Comparison of ENCODE assay signal across 22 cellular contexts in the genomic region with DNA sequence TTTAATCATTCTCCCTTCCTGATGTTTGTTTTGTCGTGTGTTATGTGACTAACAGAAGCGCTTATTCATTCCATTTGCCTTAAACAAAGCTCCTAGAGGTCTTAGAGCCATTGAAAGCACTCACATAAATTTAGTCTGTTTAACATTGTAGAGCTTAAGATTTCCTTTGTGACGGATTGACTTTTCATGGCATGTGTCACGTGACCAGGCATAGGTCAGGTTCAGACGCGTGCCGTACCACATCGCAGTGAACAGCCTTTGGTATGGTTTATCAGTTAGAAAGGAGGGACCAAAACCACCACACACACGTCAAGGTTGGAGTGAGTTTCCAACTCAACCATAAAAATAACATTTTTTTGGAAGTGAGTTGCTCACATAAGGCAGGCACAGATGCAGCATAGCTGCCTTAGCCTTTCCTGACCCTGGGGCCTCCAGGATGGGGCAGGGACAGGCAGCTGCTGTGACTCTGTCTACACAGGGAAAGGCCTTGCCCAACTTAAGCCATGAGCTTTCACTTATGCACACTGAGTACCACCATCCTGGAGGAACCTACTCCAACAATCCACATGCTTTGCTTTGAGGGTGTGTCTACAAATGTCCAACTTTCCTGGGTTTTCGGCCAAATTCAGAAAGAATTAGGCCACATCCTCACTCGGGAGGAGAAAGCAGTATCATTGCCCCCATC. TPM values are rescaled to one million over a fixed set of nuclear protein-coding genes. Genes with fewer than 3 reads are reported as not detected.
"Had no signal": no experiment of that assay in that cellular context is flagged by ENCODE, and none has a peak within 500 bp of the region (broad histone marks: within the 10 kb centered on the region; RNA-seq: fewer than 3 reads in every experiment).

No MANE protein-coding gene starts in this region.

- H3K9me3 ChIP-seq: lower lobe of right lung, upper lobe of right lung had no signal

- H3K9me3 Mint-ChIP-seq: activated CD4-positive, alpha-beta memory T cell treated with anti-CD3 and anti-CD28 coated beads for 36 hours; activated naive CD8-positive, alpha-beta T cell treated with anti-CD3 and anti-CD28 coated beads for 36 hours; activated T-helper 17 cell treated with anti-CD3 and anti-CD28 coated beads, Interleukin-2, amount 50 U/mL, for 72 hours; effector memory CD8-positive, alpha-beta T cell; natural killer cell treated with Interleukin-12 subunit alpha and Interleukin-12 subunit beta and Interleukin-15 and Interleukin-18, amount 100 ng/mL, for 72 hours had no signal

- DNase-seq: activated CD4-positive, alpha-beta memory T cell treated with anti-CD3 and anti-CD28 coated beads for 36 hours; activated CD4-positive, alpha-beta T cell treated with anti-CD3 and anti-CD28 coated beads for 4 hours; activated naive CD4-positive, alpha-beta T cell; activated naive CD8-positive, alpha-beta T cell treated with anti-CD3 and anti-CD28 coated beads for 36 hours; activated T-cell treated with anti-CD3 and anti-CD28 coated beads, Interleukin-2, amount 50 U/mL, for 1 hour; amniotic stem cell; dermis blood vessel endothelial cell; effector memory CD8-positive, alpha-beta T cell; foreskin fibroblast; glutamatergic neuron; hippocampal formation; left cardiac atrium; lower lobe of right lung; stimulated activated CD4-positive, alpha-beta T cell treated with anti-CD3 and anti-CD28 coated beads, Interleukin-4, amount 100 ng/mL, for 1 hour; upper lobe of right lung had no signal

- H3K27ac Mint-ChIP-seq: activated CD4-positive, alpha-beta memory T cell treated with anti-CD3 and anti-CD28 coated beads for 36 hours; activated naive CD8-positive, alpha-beta T cell treated with anti-CD3 and anti-CD28 coated beads for 36 hours; activated T-helper 17 cell treated with anti-CD3 and anti-CD28 coated beads, Interleukin-2, amount 50 U/mL, for 72 hours; effector memory CD8-positive, alpha-beta T cell; natural killer cell treated with Interleukin-12 subunit alpha and Interleukin-12 subunit beta and Interleukin-15 and Interleukin-18, amount 100 ng/mL, for 72 hours; progenitor cell of endocrine pancreas; WTC11 had no signal

- ATAC-seq: activated T-helper 17 cell treated with anti-CD3 and anti-CD28 coated beads, Interleukin-2, amount 50 U/mL, for 72 hours; effector memory CD8-positive, alpha-beta T cell; left cardiac atrium; lower lobe of right lung; natural killer cell treated with Interleukin-12 subunit alpha and Interleukin-12 subunit beta and Interleukin-15 and Interleukin-18, amount 100 ng/mL, for 72 hours; sciatic nerve; upper lobe of right lung; WTC11 had no signal

- H3K27ac ChIP-seq: lower lobe of right lung, upper lobe of right lung had no signal

- H3K36me3 Mint-ChIP-seq: activated CD4-positive, alpha-beta memory T cell treated with anti-CD3 and anti-CD28 coated beads for 36 hours; activated naive CD8-positive, alpha-beta T cell treated with anti-CD3 and anti-CD28 coated beads for 36 hours; natural killer cell treated with Interleukin-12 subunit alpha and Interleukin-12 subunit beta and Interleukin-15 and Interleukin-18, amount 100 ng/mL, for 72 hours; WTC11 had no signal

- H3K36me3 ChIP-seq: upper lobe of right lung had no signal

- H3K4me1 Mint-ChIP-seq: activated naive CD8-positive, alpha-beta T cell treated with anti-CD3 and anti-CD28 coated beads for 36 hours; activated T-helper 17 cell treated with anti-CD3 and anti-CD28 coated beads, Interleukin-2, amount 50 U/mL, for 72 hours had no signal

- H3K4me1 ChIP-seq: lower lobe of right lung, upper lobe of right lung had no signal

- FAIRE-seq: islet of Langerhans had no signal

- H3K4me3 Mint-ChIP-seq: activated CD4-positive, alpha-beta memory T cell treated with anti-CD3 and anti-CD28 coated beads for 36 hours; activated naive CD8-positive, alpha-beta T cell treated with anti-CD3 and anti-CD28 coated beads for 36 hours; activated T-helper 17 cell treated with anti-CD3 and anti-CD28 coated beads, Interleukin-2, amount 50 U/mL, for 72 hours; effector memory CD8-positive, alpha-beta T cell; natural killer cell treated with Interleukin-12 subunit alpha and Interleukin-12 subunit beta and Interleukin-15 and Interleukin-18, amount 100 ng/mL, for 72 hours; WTC11 had no signal

- H3K4me3 ChIP-seq: lower lobe of right lung, smooth muscle cell, upper lobe of right lung had no signal

- H3K27me3 Mint-ChIP-seq: activated naive CD8-positive, alpha-beta T cell treated with anti-CD3 and anti-CD28 coated beads for 36 hours; activated T-helper 17 cell treated with anti-CD3 and anti-CD28 coated beads, Interleukin-2, amount 50 U/mL, for 72 hours had no signal

- H3K27me3 ChIP-seq: upper lobe of right lung had no signal

RNA-seq across cellular contexts. Expression of gene WDFY4, which starts 55.5 kb away (rescaled TPM):
- total RNA-seq: activated CD4-positive, alpha-beta memory T cell treated with anti-CD3 and anti-CD28 coated beads for 36 hours; smooth muscle cell had no signal
- polyA plus RNA-seq: smooth muscle cell had no signal
